ENCODE assay signal across 19 cellular contexts in genomic region chr4:125200556-125200955, GRCh38.
"Had no signal": no experiment of that assay in that cellular context is flagged by ENCODE, and none has a peak within 500 bp of the region (broad histone marks: within the 10 kb centered on the region; RNA-seq: fewer than 3 reads in every experiment).

No MANE protein-coding gene starts in this region.

- DNase-seq: activated gamma-delta T cell treated with Interleukin-2 at 50 U/mL for 16 hours; activated T-cell treated with anti-CD3 and anti-CD28 coated beads, Interleukin-2, amount 50 U/mL, for 1 hour; aorta; effector CD4-positive, alpha-beta T cell; foreskin keratinocyte; kidney; left ventricle myocardium inferior; midbrain; sigmoid colon; stimulated activated CD4-positive, alpha-beta T cell treated with anti-CD3 and anti-CD28 coated beads, Interleukin-2, amount 100 ng/mL, for 48 hours; stimulated activated CD8-positive, alpha-beta memory T cell treated with anti-CD3 and anti-CD28 coated beads, Interleukin-4, amount 100 ng/mL, for 48 hours; stimulated activated naive B cell treated with anti-CD40 and anti-IgM and Interleukin-4, amounts not matched to agents 10 μg/mL and 1 μg/mL and 100 μg/mL, for 72 hours; transverse colon had no signal

- H3K36me3 Mint-ChIP-seq: activated naive CD4-positive, alpha-beta T cell treated with anti-CD3 and anti-CD28 coated beads, Interleukin-2, amount 50 U/mL, for 24 hours; brain; natural killer cell treated with Interleukin-12 subunit alpha and Interleukin-12 subunit beta and Interleukin-15 and Interleukin-18, amount 100 ng/mL, for 72 hours; stimulated activated naive B cell treated with anti-CD40 and anti-IgM and Interleukin-4, amounts not matched to agents 10 μg/mL and 1 μg/mL and 100 μg/mL, for 72 hours had no signal

- H3K4me3 Mint-ChIP-seq: activated naive CD4-positive, alpha-beta T cell treated with anti-CD3 and anti-CD28 coated beads, Interleukin-2, amount 50 U/mL, for 24 hours; brain; dendritic cell treated with granulocyte-macrophage colony-stimulating factor and Interleukin-4, amounts not matched to agents 40 ng/mL and 50 ng/mL, for 4 days; natural killer cell treated with Interleukin-12 subunit alpha and Interleukin-12 subunit beta and Interleukin-15 and Interleukin-18, amount 100 ng/mL, for 72 hours; stimulated activated naive B cell treated with anti-CD40 and anti-IgM and Interleukin-4, amounts not matched to agents 10 μg/mL and 1 μg/mL and 100 μg/mL, for 72 hours; WTC11 had no signal

- H3K9me3 ChIP-seq: sigmoid colon, transverse colon, vagina had no signal

- H3K27ac Mint-ChIP-seq: activated naive CD4-positive, alpha-beta T cell treated with anti-CD3 and anti-CD28 coated beads, Interleukin-2, amount 50 U/mL, for 24 hours; brain; dendritic cell treated with granulocyte-macrophage colony-stimulating factor and Interleukin-4, amounts not matched to agents 40 ng/mL and 50 ng/mL, for 4 days; natural killer cell treated with Interleukin-12 subunit alpha and Interleukin-12 subunit beta and Interleukin-15 and Interleukin-18, amount 100 ng/mL, for 72 hours; stimulated activated naive B cell treated with anti-CD40 and anti-IgM and Interleukin-4, amounts not matched to agents 10 μg/mL and 1 μg/mL and 100 μg/mL, for 72 hours; WTC11 had no signal

- H3K27me3 ChIP-seq: foreskin keratinocyte, sigmoid colon, transverse colon, vagina had no signal

- H3K9me3 Mint-ChIP-seq: activated naive CD4-positive, alpha-beta T cell treated with anti-CD3 and anti-CD28 coated beads, Interleukin-2, amount 50 U/mL, for 24 hours; dendritic cell treated with granulocyte-macrophage colony-stimulating factor and Interleukin-4, amounts not matched to agents 40 ng/mL and 50 ng/mL, for 4 days had no signal

- H3K36me3 ChIP-seq: left ventricle myocardium inferior, sigmoid colon, transverse colon, vagina had no signal

- H3K27me3 Mint-ChIP-seq: activated naive CD4-positive, alpha-beta T cell treated with anti-CD3 and anti-CD28 coated beads, Interleukin-2, amount 50 U/mL, for 24 hours; dendritic cell treated with granulocyte-macrophage colony-stimulating factor and Interleukin-4, amounts not matched to agents 40 ng/mL and 50 ng/mL, for 4 days; natural killer cell treated with Interleukin-12 subunit alpha and Interleukin-12 subunit beta and Interleukin-15 and Interleukin-18, amount 100 ng/mL, for 72 hours; stimulated activated naive B cell treated with anti-CD40 and anti-IgM and Interleukin-4, amounts not matched to agents 10 μg/mL and 1 μg/mL and 100 μg/mL, for 72 hours had no signal

- ATAC-seq: foreskin keratinocyte; natural killer cell treated with Interleukin-12 subunit alpha and Interleukin-12 subunit beta and Interleukin-15 and Interleukin-18, amount 100 ng/mL, for 72 hours; stimulated activated naive B cell treated with anti-CD40 and anti-IgM and Interleukin-4, amounts not matched to agents 10 μg/mL and 1 μg/mL and 100 μg/mL, for 72 hours; WTC11 had no signal

- H3K4me3 ChIP-seq: left ventricle myocardium inferior, sigmoid colon, transverse colon, vagina had no signal

- H3K4me1 ChIP-seq: left ventricle myocardium inferior, sigmoid colon, transverse colon, vagina had no signal

- H3K4me1 Mint-ChIP-seq: activated naive CD4-positive, alpha-beta T cell treated with anti-CD3 and anti-CD28 coated beads, Interleukin-2, amount 50 U/mL, for 24 hours; stimulated activated naive B cell treated with anti-CD40 and anti-IgM and Interleukin-4, amounts not matched to agents 10 μg/mL and 1 μg/mL and 100 μg/mL, for 72 hours; WTC11 had no signal

- H3K27ac ChIP-seq: foreskin keratinocyte, left ventricle myocardium inferior, sigmoid colon, transverse colon, vagina had no signal
